ENCODE assay signal across 14 cellular contexts in genomic region chr10:11527700-11528255, GRCh38.
DNase-seq lines count a peak whose midpoint lies in the region; ATAC-seq and TF ChIP-seq lines count a peak whose summit lies in the region.
"Had no signal": no experiment of that assay in that cellular context is flagged by ENCODE, and none has a peak within 500 bp of the region (broad histone marks: within the 10 kb centered on the region; RNA-seq: fewer than 3 reads in every experiment).

No MANE protein-coding gene starts in this region.

- no peaks in the 10 kb centered on the region for H3K27me3 ChIP-seq in CD4-positive, alpha-beta T cell (ENCODE audit: control insufficient read depth, insufficient read depth, low read length)
- no peaks in the 10 kb centered on the region for H3K27me3 ChIP-seq in dorsolateral prefrontal cortex
- H3K27me3 ChIP-seq: neutrophil, thyroid gland had no signal

- TF ChIP-seq CTCF in CD4-positive, alpha-beta T cell (IDR thresholded peaks at IDR 0.05), result no peak
- no peak for TF ChIP-seq CTCF in dorsolateral prefrontal cortex (IDR thresholded peaks at IDR 0.05 in 54 of 56, conservative IDR thresholded peaks at IDR 0.05 in 2 of 56; ENCODE audit: low read depth in 1 of 56, partially characterized antibody in 56 of 56)

- CTCF ChIA-PET in CD4-positive, alpha-beta T cell (lab: Charles Lee), result interaction anchor here (0.7 kb wide), 1 partner anchor 25 kb away, joined by 3 read pairs; no protein-coding TSS in a partner anchor

- peaks cover 3% of the 10 kb centered on the region; the same call in 1 of the 2 replicates for H3K36me3 ChIP-seq in KOPT-K1 (ENCODE audit: insufficient read depth, low read length)
- H3K36me3 ChIP-seq: neutrophil, thyroid gland had no signal

- no peak overlapping the region for H3K27ac ChIP-seq in CD4-positive, alpha-beta T cell (ENCODE audit: low read depth, low read length)
- peak overlapping the region; percentile 60 for H3K27ac ChIP-seq in KOPT-K1 (ENCODE audit: low read depth, low read length, poor library complexity, severe bottlenecking)
- peak overlapping the region in 2 of 59 donors; percentile 7 to 12 for H3K27ac ChIP-seq in dorsolateral prefrontal cortex
- H3K27ac ChIP-seq: neutrophil, thyroid gland had no signal

- H3K4me1 Mint-ChIP-seq in CD4-positive, alpha-beta T cell (ENCODE audit: low read depth), result peaks cover 27% of the 10 kb centered on the region
- H3K4me1 Mint-ChIP-seq in naive thymus-derived CD8-positive, alpha-beta T cell, result peaks cover 3 to 41% (median 25%) of the 10 kb centered on the region in 4 donors

- no peak for ATAC-seq in CD4-positive, alpha-beta T cell (ENCODE audit: poor library complexity)
- ATAC-seq in naive thymus-derived CD8-positive, alpha-beta T cell, result peak; percentile 23 to 25
- ATAC-seq in HG03097 (IDR thresholded peaks at IDR 0.05; ENCODE audit: low FRiP score, unreplicated experiment), result no peak

- peaks cover 4% of the 10 kb centered on the region for H3K36me3 Mint-ChIP-seq in CD4-positive, alpha-beta T cell (ENCODE audit: low read depth)
- H3K36me3 Mint-ChIP-seq in naive thymus-derived CD8-positive, alpha-beta T cell, result peaks cover 0 to 9% (median 5%) of the 10 kb centered on the region in 3 donors

- intact Hi-C loops in CD4-positive, alpha-beta T cell (cut with DNase I, micrococcal nuclease), result no loop called here
- intact Hi-C loops in dorsolateral prefrontal cortex (cut with DNase I), result no loop called here

- H3K4me3 Mint-ChIP-seq in CD4-positive, alpha-beta T cell, result peak overlapping the region; percentile 31
- H3K4me3 Mint-ChIP-seq in naive thymus-derived CD8-positive, alpha-beta T cell, result peak overlapping the region; percentile 51 to 83 (median 76)

- no peak overlapping the region for H3K27ac Mint-ChIP-seq in CD4-positive, alpha-beta T cell
- peak overlapping the region; percentile 16 to 90 (median 72) for H3K27ac Mint-ChIP-seq in naive thymus-derived CD8-positive, alpha-beta T cell

- no peak for DNase-seq in CD4-positive, alpha-beta T cell
- DNase-seq in dorsolateral prefrontal cortex (no peak), SKM-1 treated with dmso at 0.1 percent for 144 hours (lab: John Stamatoyannopoulos, UW; ENCODE audit: unreplicated experiment) (no peak), GOT3 (lab: John Stamatoyannopoulos, UW) (no peak), glomerular visceral epithelial cell (ENCODE audit: extremely low spot score) (no peak)
- peak in 2 of 10 donors; percentile 23 to 32 for DNase-seq in naive thymus-derived CD8-positive, alpha-beta T cell
- DNase-seq: KG1; NCI-H446; stimulated activated CD4-positive, alpha-beta T cell treated with anti-CD3 and anti-CD28 coated beads, Interleukin-1b, Interleukin-23, amount 100 ng/mL, for 48 hours; SW 1271; thyroid gland had no signal

- POLR2A ChIA-PET in CD4-positive, alpha-beta T cell (lab: Charles Lee), result no interaction called here
- POLR2A ChIA-PET in naive thymus-derived CD8-positive, alpha-beta T cell (lab: Charles Lee), result interaction anchor here (0.8 kb wide), 1 partner anchor 214 kb away, joined by 3 read pairs; no protein-coding TSS in a partner anchor

- no peaks in the 10 kb centered on the region for H3K9me3 ChIP-seq in CD4-positive, alpha-beta T cell (ENCODE audit: control insufficient read depth, low read length)
- H3K9me3 ChIP-seq in KOPT-K1 (ENCODE audit: insufficient read depth, low read length, poor library complexity, severe bottlenecking), result no peaks in the 10 kb centered on the region
- H3K9me3 ChIP-seq: neutrophil, thyroid gland had no signal

- H3K27me3 Mint-ChIP-seq in CD4-positive, alpha-beta T cell, result no peaks in the 10 kb centered on the region
- no peaks in the 10 kb centered on the region for H3K27me3 Mint-ChIP-seq in naive thymus-derived CD8-positive, alpha-beta T cell

- H3K9me3 Mint-ChIP-seq in CD4-positive, alpha-beta T cell, result no peaks in the 10 kb centered on the region
- no peaks in the 10 kb centered on the region for H3K9me3 Mint-ChIP-seq in naive thymus-derived CD8-positive, alpha-beta T cell

- H3K4me3 ChIP-seq in dorsolateral prefrontal cortex, result peak overlapping the region in 34 of 59 donors; percentile 2 to 45 (median 22)
- H3K4me3 ChIP-seq: thyroid gland had no signal

Comparison
In these comparisons a context has a peak if more than half of its experiments do, and no peak if none do; other contexts are left out.
1. ATAC-seq: peak in naive thymus-derived CD8-positive, alpha-beta T cell (2 of 2); none in CD4-positive, alpha-beta T cell (single experiment) and HG03097 (single experiment).